15 cellular contexts compared by ENCODE assay signal in the genomic region with DNA sequence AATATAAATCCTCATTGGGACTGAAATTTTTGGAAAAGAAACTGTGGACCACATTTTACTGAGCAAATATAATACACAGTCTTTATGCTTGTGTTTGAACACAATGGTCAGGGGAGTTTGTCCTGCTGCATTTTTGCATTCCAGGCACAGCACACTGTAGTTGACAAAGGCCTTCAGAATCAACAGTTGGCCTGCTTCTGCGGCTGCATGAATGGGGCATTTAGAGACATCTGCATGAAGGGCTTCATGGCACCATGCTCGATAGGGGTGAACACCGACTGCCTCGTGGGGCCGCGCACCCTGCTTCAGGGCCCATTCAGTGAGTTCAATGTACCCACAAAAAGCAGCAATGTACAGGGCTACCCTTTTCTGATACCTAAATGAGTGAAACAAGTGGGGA.
DNase-seq lines count a peak whose midpoint lies in the region.
"Had no signal": no experiment of that assay in that cellular context is flagged by ENCODE, and none has a peak within 500 bp of the region (broad histone marks: within the 10 kb centered on the region; RNA-seq: fewer than 3 reads in every experiment).

No MANE protein-coding gene starts in this region.

- no peaks in the 10 kb centered on the region for H3K9me3 Mint-ChIP-seq in activated T-cell treated with anti-CD3 and anti-CD28 coated beads, Interleukin-2, amount 50 U/mL, for 24 hours
- H3K9me3 Mint-ChIP-seq: CD8-positive, alpha-beta memory T cell had no signal

- no peak overlapping the region for H3K27ac Mint-ChIP-seq in activated T-cell treated with anti-CD3 and anti-CD28 coated beads, Interleukin-2, amount 50 U/mL, for 24 hours
- H3K27ac Mint-ChIP-seq: CD8-positive, alpha-beta memory T cell had no signal

- DNase-seq in C1 segment of cervical spinal cord (lab: John Stamatoyannopoulos, UW) (peak in 12 of 14 donors; percentile 7 to 75 (median 58)), medulla oblongata (ENCODE audit: extremely low spot score) (peak; percentile 94), putamen (ENCODE audit: low spot score) (peak; percentile 94), SKM-1 treated with dmso at 0.1 percent for 144 hours (lab: John Stamatoyannopoulos, UW; ENCODE audit: unreplicated experiment) (no peak)
- no peak for DNase-seq in activated T-cell treated with anti-CD3 and anti-CD28 coated beads, Interleukin-2, amount 50 U/mL, for 24 hours
- no peak for DNase-seq in stimulated activated CD4-positive, alpha-beta T cell treated with anti-CD3 and anti-CD28 coated beads, Interleukin-1b, Interleukin-23, amount 100 ng/mL, for 48 hours
- no peak for DNase-seq in activated naive CD4-positive, alpha-beta T cell treated with Interleukin-2 at 50 U/mL for 16 hours
- DNase-seq: CD8-positive, alpha-beta memory T cell; DMS79; HCEC 1CT; NCI-H187; NCI-H345; NCI-H526 treated with DMSO at 0.1 percent for 48 hours had no signal

- H3K27ac ChIP-seq in cingulate gyrus (ENCODE audit: low read depth, low read length), result peak overlapping the region; percentile 93
- H3K27ac ChIP-seq: BLaER1 had no signal

- H3K4me3 Mint-ChIP-seq in activated T-cell treated with anti-CD3 and anti-CD28 coated beads, Interleukin-2, amount 50 U/mL, for 24 hours, result no peak overlapping the region
- H3K4me3 Mint-ChIP-seq: CD8-positive, alpha-beta memory T cell had no signal

- peaks cover 38% of the 10 kb centered on the region for H3K27me3 Mint-ChIP-seq in activated T-cell treated with anti-CD3 and anti-CD28 coated beads, Interleukin-2, amount 50 U/mL, for 24 hours

- no peaks in the 10 kb centered on the region for H3K36me3 Mint-ChIP-seq in activated T-cell treated with anti-CD3 and anti-CD28 coated beads, Interleukin-2, amount 50 U/mL, for 24 hours (ENCODE audit: low read depth)
- H3K36me3 Mint-ChIP-seq: CD8-positive, alpha-beta memory T cell had no signal

- H3K4me1 Mint-ChIP-seq in activated T-cell treated with anti-CD3 and anti-CD28 coated beads, Interleukin-2, amount 50 U/mL, for 24 hours (ENCODE audit: low read depth), result no peaks in the 10 kb centered on the region
- H3K4me1 Mint-ChIP-seq: CD8-positive, alpha-beta memory T cell had no signal

Comparison
In these comparisons a context has a peak if more than half of its experiments do, and no peak if none do; other contexts are left out.
1. DNase-seq: peak in C1 segment of cervical spinal cord (12 of 14), medulla oblongata (single experiment) and putamen (single experiment); none in activated T-cell treated with anti-CD3 and anti-CD28 coated beads, Interleukin-2, amount 50 U/mL, for 24 hours (single experiment), stimulated activated CD4-positive, alpha-beta T cell treated with anti-CD3 and anti-CD28 coated beads, Interleukin-1b, Interleukin-23, amount 100 ng/mL, for 48 hours (single experiment), SKM-1 treated with dmso at 0.1 percent for 144 hours (single experiment) and activated naive CD4-positive, alpha-beta T cell treated with Interleukin-2 at 50 U/mL for 16 hours (single experiment).